33 cellular contexts compared by ENCODE assay signal in the genomic region with DNA sequence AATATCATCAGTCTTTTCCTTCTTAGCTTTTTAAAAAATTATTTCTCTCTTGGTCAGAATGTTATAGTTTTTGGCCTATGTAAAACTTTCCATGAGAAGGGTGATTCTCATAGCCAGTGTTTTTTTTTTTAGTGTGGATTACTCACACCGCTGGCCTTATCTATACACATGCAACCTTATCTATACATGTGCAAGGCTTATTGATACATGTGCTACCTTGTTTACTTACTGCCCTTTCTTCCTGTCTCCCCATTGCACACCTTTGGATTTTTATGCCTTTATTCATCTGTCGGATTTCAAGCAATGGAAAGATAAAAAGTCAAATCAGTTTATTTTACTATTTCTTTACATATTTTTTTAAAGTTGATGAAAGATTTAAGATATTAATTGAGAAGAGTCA.
DNase-seq lines count a peak whose midpoint lies in the region; ATAC-seq, FAIRE-seq and TF ChIP-seq lines count a peak whose summit lies in the region.
"Had no signal": no experiment of that assay in that cellular context is flagged by ENCODE, and none has a peak within 500 bp of the region (broad histone marks: within the 10 kb centered on the region; RNA-seq: fewer than 3 reads in every experiment).

No MANE protein-coding gene starts in this region.

- H3K79me2 ChIP-seq in HepG2 (ENCODE audit: insufficient read depth, low read length): no peaks in the 10 kb centered on the region

- H3K4me3 ChIP-seq in HepG2 (replicated peaks in 1 of 3; ENCODE audit: insufficient read depth in 1 of 3, low read depth in 2 of 3, low read length in 3 of 3) (no peak overlapping the region), right lobe of liver (no peak overlapping the region), fibroblast of the aortic adventitia (ENCODE audit: low read depth, low read length) (no peak overlapping the region), kidney (ENCODE audit: low read length in 2 of 2) (no peak overlapping the region)
- H3K4me3 ChIP-seq: A549; BLaER1; BLaER1 treated with 17β-estradiol and CSF1 and Interleukin-3, amounts not matched to agents 10 nM and 100 nM had no signal

- no peaks in the 10 kb centered on the region for H3K27me3 ChIP-seq in HepG2 (ENCODE audit: control insufficient read depth in 1 of 2, insufficient read depth in 2 of 2, low read length in 2 of 2)
- H3K27me3 ChIP-seq in right lobe of liver: no peaks in the 10 kb centered on the region
- H3K27me3 ChIP-seq: BE2C; BLaER1; BLaER1 treated with 17β-estradiol and CSF1 and Interleukin-3, amounts not matched to agents 10 nM and 100 nM had no signal

- CTCF ChIA-PET in HepG2 (lab: Yijun Ruan, JAX; ENCODE audit: low intra/inter-chr PET ratio, low total read pairs): no interaction called here

- POLR2A ChIA-PET in HepG2 (lab: Yijun Ruan, JAX): no interaction called here

- no TSS peak for BruUV-seq in HepG2 (replicated peaks; lab: Mats Ljungman, UMichigan)

- H3K9me3 ChIP-seq in HepG2 (ENCODE audit: low read length): no peaks in the 10 kb centered on the region
- no peaks in the 10 kb centered on the region for H3K9me3 ChIP-seq in right lobe of liver
- no peaks in the 10 kb centered on the region for H3K9me3 ChIP-seq in kidney (ENCODE audit: control insufficient read depth in 1 of 2, low read length in 2 of 2)
- H3K9me3 ChIP-seq: BE2C; BLaER1; BLaER1 treated with 17β-estradiol and CSF1 and Interleukin-3, amounts not matched to agents 10 nM and 100 nM had no signal

- TF ChIP-seq CTCF in HepG2 (CRISPR knock-in tag; IDR thresholded peaks at IDR 0.05) (no peak), right lobe of liver (IDR thresholded peaks at IDR 0.05) (no peak), fibroblast of the aortic adventitia (IDR thresholded peaks at IDR 0.05; ENCODE audit: insufficient read depth, low read length) (no peak), kidney (IDR thresholded peaks at IDR 0.05; ENCODE audit: borderline replicate concordance, extremely low read depth, insufficient read depth) (no peak)

- H3K4me2 ChIP-seq in HepG2 (ENCODE audit: low read depth, low read length): no peak overlapping the region
- H3K4me2 ChIP-seq: A549; BLaER1; BLaER1 treated with 17β-estradiol and CSF1 and Interleukin-3, amounts not matched to agents 10 nM and 100 nM had no signal

- DNase-seq in HepG2 (ENCODE audit: low spot score) (no peak), right lobe of liver (no peak), fibroblast of the aortic adventitia (ENCODE audit: low read depth) (peak; percentile 6), kidney (no peak), hippocampal formation (lab: John Stamatoyannopoulos, UW) (no peak)
- DNase-seq: 8988T; ACHN; AML-193; BE2C; C1 segment of cervical spinal cord; Caco-2; Calu3; CD4-positive, alpha-beta memory T cell; CD4-positive, alpha-beta T cell; CD4-positive, CD25-positive, alpha-beta regulatory T cell; CD8-positive, alpha-beta memory T cell; CD8-positive, alpha-beta T cell; COR-L47; DMS 273 treated with DMSO at 0.1 percent for 48 hours; DMS153; DMS53; DMS79; DMS79 treated with DMSO at 0.1 percent for 48 hours; DND-41; EL had no signal

- H3K36me3 ChIP-seq in HepG2 (replicated peaks in 1 of 2; ENCODE audit: control insufficient read depth in 1 of 2, insufficient read depth in 2 of 2, low read length in 2 of 2) (no peaks in the 10 kb centered on the region), right lobe of liver (no peaks in the 10 kb centered on the region), kidney (ENCODE audit: control insufficient read depth in 1 of 2, insufficient read depth in 2 of 2, low read length in 2 of 2) (no peaks in the 10 kb centered on the region)
- H3K36me3 ChIP-seq: BE2C; BLaER1; BLaER1 treated with 17β-estradiol and CSF1 and Interleukin-3, amounts not matched to agents 10 nM and 100 nM had no signal

- intact Hi-C loops in HepG2 (cut with micrococcal nuclease; ENCODE audit: unreplicated experiment): no loop called here
- intact Hi-C loops in right lobe of liver (cut with DNase I): no loop called here
- intact Hi-C loops in kidney (cut with DNase I): no loop called here

- ATAC-seq in HepG2 (no peak), right lobe of liver (no peak), HG03354 (IDR thresholded peaks at IDR 0.05; ENCODE audit: poor library complexity, severe bottlenecking, unreplicated experiment) (no peak)
- ATAC-seq: A549; CD8-positive, alpha-beta T cell had no signal

- WGBS in HepG2 (ENCODE audit: low lambda C conversion rate): 6% methylated on average over 2 of the region's 2 CpGs
- 60% methylated on average over 2 of the region's 2 CpGs for WGBS in right lobe of liver (ENCODE audit: insufficient coverage, low coverage, low lambda C conversion rate, missing lambda C conversion rate)

- H3K9ac ChIP-seq in HepG2 (ENCODE audit: insufficient read depth, low read depth, low read length) (no peak overlapping the region), kidney (ENCODE audit: low read length in 2 of 2) (no peak overlapping the region)
- H3K9ac ChIP-seq: BLaER1; BLaER1 treated with 17β-estradiol and CSF1 and Interleukin-3, amounts not matched to agents 10 nM and 100 nM had no signal

- no peak for FAIRE-seq in HepG2 (lab: Jason Lieb, UNC)
- FAIRE-seq in kidney (lab: Jason Lieb, UNC): peak; percentile 33
- FAIRE-seq: A204.1, D721Med had no signal

- in situ Hi-C loops in HepG2 (cut with HindIII; ENCODE audit: extremely low pct_ligation_motif_present, low pct_unique_long_range_greater_than_20kb): no loop called here

- no peak overlapping the region for H2AFZ ChIP-seq in HepG2 (ENCODE audit: low read length)

- no peak for TF ChIP-seq EP300 in HepG2 (IDR thresholded peaks at IDR 0.05; ENCODE audit: low read depth in 2 of 2, low read length in 2 of 2)
- TF ChIP-seq EP300 in HepG2 (CRISPR knock-in tag; IDR thresholded peaks at IDR 0.05; ENCODE audit: borderline replicate concordance): no peak

- H3K4me1 ChIP-seq in HepG2 (ENCODE audit: insufficient read depth, low read length): no peaks in the 10 kb centered on the region
- H3K4me1 ChIP-seq in right lobe of liver: no peaks in the 10 kb centered on the region
- H3K4me1 ChIP-seq in kidney (ENCODE audit: control insufficient read depth in 1 of 2, insufficient read depth in 1 of 2, low read depth in 1 of 2, low read length in 2 of 2): no peaks in the 10 kb centered on the region
- H3K4me1 ChIP-seq: A549; BE2C; BLaER1; BLaER1 treated with 17β-estradiol and CSF1 and Interleukin-3, amounts not matched to agents 10 nM and 100 nM; Caco-2 had no signal

- H4K20me1 ChIP-seq in HepG2 (ENCODE audit: insufficient read depth, low read length): no peaks in the 10 kb centered on the region
- H4K20me1 ChIP-seq: BLaER1; BLaER1 treated with 17β-estradiol and CSF1 and Interleukin-3, amounts not matched to agents 10 nM and 100 nM had no signal

- H3K27ac ChIP-seq in HepG2 (ENCODE audit: extremely low read length, insufficient read depth, low read length) (no peak overlapping the region), right lobe of liver (no peak overlapping the region), kidney (ENCODE audit: low read depth in 2 of 2, low read length in 2 of 2) (no peak overlapping the region)
- H3K27ac ChIP-seq: 22Rv1; A549; BLaER1; BLaER1 treated with 17β-estradiol and CSF1 and Interleukin-3, amounts not matched to agents 10 nM and 100 nM; C4-2B had no signal

- TF ChIP-seq RAD21 in HepG2 (CRISPR knock-in tag; IDR thresholded peaks at IDR 0.05): no peak

- no peak for TF ChIP-seq POLR2A in HepG2 (IDR thresholded peaks at IDR 0.05; ENCODE audit: insufficient read depth in 1 of 2, low read depth in 2 of 2, low read length in 2 of 2)
- TF ChIP-seq POLR2A in right lobe of liver (IDR thresholded peaks at IDR 0.05): no peak

TF ChIP-seq in HepG2, 621 proteins besides CTCF, POLR2A, EP300 and RAD21:
- TF ChIP-seq MNT (IDR thresholded peaks at IDR 0.05) (peak; percentile 96), CBX5 (CRISPR knock-in tag; IDR thresholded peaks at IDR 0.05; ENCODE audit: borderline replicate concordance) (no peak)
TF ChIP-seq in HepG2: peak in this region for 1.
